8 cellular contexts compared by ENCODE assay signal in the genomic region with DNA sequence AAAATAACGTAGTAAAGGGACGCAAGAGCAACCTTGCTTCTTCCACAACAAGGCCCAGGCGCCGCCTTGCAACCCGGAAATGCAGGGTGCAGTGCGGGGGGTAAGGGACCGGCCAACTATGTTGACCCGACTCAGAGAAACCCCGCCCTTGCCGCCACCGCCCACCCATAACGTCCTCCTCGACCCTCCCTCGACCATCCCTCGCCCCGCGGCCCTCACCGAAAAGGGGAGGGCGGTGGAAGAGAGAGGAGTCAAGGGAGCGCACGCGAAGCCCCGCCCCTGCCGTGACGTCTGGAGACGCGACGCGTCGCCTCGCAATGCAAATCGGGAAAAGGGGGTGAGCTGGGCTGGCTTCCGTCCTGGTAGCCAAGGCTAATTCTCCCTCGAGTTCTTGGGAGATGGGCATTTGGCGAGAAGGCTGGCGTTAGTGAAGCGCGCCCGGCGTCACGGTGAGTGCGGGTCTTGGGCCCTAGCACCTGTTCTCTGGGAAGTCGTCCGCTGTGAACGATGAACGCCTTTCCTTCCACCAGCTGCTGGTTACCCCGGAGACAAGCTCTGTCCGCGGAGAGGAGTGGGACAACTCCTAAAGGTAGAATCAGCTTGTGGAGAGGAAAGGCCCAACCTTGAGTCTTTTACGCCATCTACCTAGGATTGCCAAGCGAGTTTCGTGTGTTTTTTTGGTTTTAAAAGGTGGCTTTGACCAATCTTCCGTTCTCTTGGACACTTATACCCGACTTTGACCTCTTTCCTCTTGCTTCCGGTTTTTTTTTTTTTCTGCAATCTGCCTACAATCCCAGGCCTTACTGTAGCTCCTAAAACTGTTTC. TPM values are rescaled to one million over a fixed set of nuclear protein-coding genes. Genes with fewer than 3 reads are reported as not detected.
DNase-seq lines count a peak whose midpoint lies in the region; ATAC-seq and TF ChIP-seq lines count a peak whose summit lies in the region.

USP8 (plus strand) TSS at position 340 of the 825 bp plus-strand sequence. CDS start 14,669 bp downstream, outside the sequence.

- H3K4me3 ChIP-seq in testis: peak within 1 kb of the TSS; percentile 88 to 98

- H3K4me1 ChIP-seq in testis: peaks cover 10% of the 10 kb centered on the region

- CTCF ChIA-PET in GM10248 (lab: Yijun Ruan, JAX): interaction anchor here (1.0 to 1.2 kb wide), 3 partner anchors 43 to 106 kb away, joined by 3 read pairs; no protein-coding TSS in a partner anchor

- peak within 1 kb of the TSS; percentile 85 to 89 for H3K27ac ChIP-seq in testis

- intact Hi-C loops in testis (cut with DNase I; ENCODE audit: low total_unique reads): no loop called here

- WGBS in testis, 2 donors: 0% methylated on average over 35 to 47 of the region's 55 CpGs

- H3K36me3 Mint-ChIP-seq in activated naive CD8-positive, alpha-beta T cell: peaks cover 2% of the 10 kb centered on the region

- H3K27me3 ChIP-seq in testis: no peaks in the 10 kb centered on the region

- peak within 1 kb of the TSS; percentile 98 for H3K4me3 Mint-ChIP-seq in activated naive CD8-positive, alpha-beta T cell

- H3K4me1 Mint-ChIP-seq in activated naive CD8-positive, alpha-beta T cell (ENCODE audit: low read depth): peaks cover 29% of the 10 kb centered on the region

- ATAC-seq in HG02623 (IDR thresholded peaks at IDR 0.05; ENCODE audit: unreplicated experiment) (peak; percentile 92), omental fat pad (ENCODE audit: low FRiP score) (peak; percentile 100)

- H3K9me3 ChIP-seq in testis: no peaks in the 10 kb centered on the region

- peak within 1 kb of the TSS; percentile 94 for H3K27ac Mint-ChIP-seq in activated naive CD8-positive, alpha-beta T cell

- POLR2A ChIA-PET in GM10248 (lab: Yijun Ruan, JAX): interaction anchor here (0.6 to 1.0 kb wide), 4 partner anchors 69 to 311 kb away, joined by 4 to 14 read pairs (median 4); partner anchors contain the start of gene GABPB1

- H3K36me3 ChIP-seq in testis (ENCODE audit: low read depth, missing control alignments): no peaks in the 10 kb centered on the region

- H3K27me3 Mint-ChIP-seq in activated naive CD8-positive, alpha-beta T cell: no peaks in the 10 kb centered on the region

- DNase-seq in GM10248 (ENCODE audit: extremely low spot score) (peak; percentile 94), NCI-H1105 (lab: John Stamatoyannopoulos, UW) (peak; percentile 91), SKM-1 treated with dmso at 0.1 percent for 144 hours (lab: John Stamatoyannopoulos, UW; ENCODE audit: unreplicated experiment) (peak; percentile 94), glomerular visceral epithelial cell (ENCODE audit: extremely low spot score) (peak; percentile 98), omental fat pad (ENCODE audit: low spot score) (peak; percentile 86), testis (peak; percentile 97)

- no peaks in the 10 kb centered on the region for H3K9me3 Mint-ChIP-seq in activated naive CD8-positive, alpha-beta T cell (ENCODE audit: low read depth)

- TF ChIP-seq POLR2A in testis (IDR thresholded peaks at IDR 0.05): peak; percentile 44

- no peak for TF ChIP-seq CTCF in GM10248 (IDR thresholded peaks at IDR 0.05; ENCODE audit: control extremely low read depth, extremely low read depth, low read depth, missing control alignments)
- TF ChIP-seq CTCF in omental fat pad (IDR thresholded peaks at IDR 0.05): no peak
- no peak for TF ChIP-seq CTCF in testis (IDR thresholded peaks at IDR 0.05)

RNA-seq across cellular contexts. Expression of gene USP8, which starts in this region (rescaled TPM):
- total RNA-seq in omental fat pad (10 to 100 TPM; 45.3 to 60.2 (median 50.8) TPM), testis (10 to 100 TPM; 76.6 to 81.7 TPM)
- polyA plus RNA-seq in testis (ENCODE audit: insufficient read depth, low read depth, low replicate concordance): 25.0 TPM

Comparison
In these comparisons a context has a peak if more than half of its experiments do, and no peak if none do; other contexts are left out.
1. Peak in every context shown above with its lines: DNase-seq, ATAC-seq, H3K4me3 ChIP-seq and H3K27ac ChIP-seq.